In the genomic region with DNA sequence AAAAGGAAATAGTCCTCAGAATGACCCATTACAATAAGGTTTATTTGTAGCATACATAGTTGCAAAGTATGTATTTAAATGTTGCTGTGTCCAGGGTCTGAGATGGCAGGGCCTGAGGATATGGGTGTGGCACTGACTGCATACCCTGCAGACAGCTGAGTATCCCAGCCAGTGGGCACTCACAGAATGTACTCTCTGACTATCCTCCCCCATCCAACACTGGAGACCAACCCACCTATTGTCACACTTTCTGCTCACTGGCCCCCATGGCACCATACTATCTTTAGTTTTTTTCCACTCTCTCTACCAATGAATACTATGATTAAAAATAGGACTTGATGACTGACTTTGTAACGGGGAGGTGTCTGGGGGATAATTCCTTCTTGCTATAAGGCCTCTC, we compare ENCODE assay signal across 1 cellular context.
TF ChIP-seq lines count a peak whose summit lies in the region.

No MANE protein-coding gene starts in this region.

TF ChIP-seq in A549, 52 proteins besides CTCF, POLR2A, EP300 and RAD21:
- TF ChIP-seq, protein P1, sequence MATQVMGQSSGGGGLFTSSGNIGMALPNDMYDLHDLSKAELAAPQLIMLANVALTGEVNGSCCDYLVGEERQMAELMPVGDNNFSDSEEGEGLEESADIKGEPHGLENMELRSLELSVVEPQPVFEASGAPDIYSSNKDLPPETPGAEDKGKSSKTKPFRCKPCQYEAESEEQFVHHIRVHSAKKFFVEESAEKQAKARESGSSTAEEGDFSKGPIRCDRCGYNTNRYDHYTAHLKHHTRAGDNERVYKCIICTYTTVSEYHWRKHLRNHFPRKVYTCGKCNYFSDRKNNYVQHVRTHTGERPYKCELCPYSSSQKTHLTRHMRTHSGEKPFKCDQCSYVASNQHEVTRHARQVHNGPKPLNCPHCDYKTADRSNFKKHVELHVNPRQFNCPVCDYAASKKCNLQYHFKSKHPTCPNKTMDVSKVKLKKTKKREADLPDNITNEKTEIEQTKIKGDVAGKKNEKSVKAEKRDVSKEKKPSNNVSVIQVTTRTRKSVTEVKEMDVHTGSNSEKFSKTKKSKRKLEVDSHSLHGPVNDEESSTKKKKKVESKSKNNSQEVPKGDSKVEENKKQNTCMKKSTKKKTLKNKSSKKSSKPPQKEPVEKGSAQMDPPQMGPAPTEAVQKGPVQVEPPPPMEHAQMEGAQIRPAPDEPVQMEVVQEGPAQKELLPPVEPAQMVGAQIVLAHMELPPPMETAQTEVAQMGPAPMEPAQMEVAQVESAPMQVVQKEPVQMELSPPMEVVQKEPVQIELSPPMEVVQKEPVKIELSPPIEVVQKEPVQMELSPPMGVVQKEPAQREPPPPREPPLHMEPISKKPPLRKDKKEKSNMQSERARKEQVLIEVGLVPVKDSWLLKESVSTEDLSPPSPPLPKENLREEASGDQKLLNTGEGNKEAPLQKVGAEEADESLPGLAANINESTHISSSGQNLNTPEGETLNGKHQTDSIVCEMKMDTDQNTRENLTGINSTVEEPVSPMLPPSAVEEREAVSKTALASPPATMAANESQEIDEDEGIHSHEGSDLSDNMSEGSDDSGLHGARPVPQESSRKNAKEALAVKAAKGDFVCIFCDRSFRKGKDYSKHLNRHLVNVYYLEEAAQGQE (IDR thresholded peaks at IDR 0.05), result no peak
- no peak for TF ChIP-seq PBX3 (IDR thresholded peaks at IDR 0.05)
- TF ChIP-seq BHLHE40 (IDR thresholded peaks at IDR 0.05; ENCODE audit: low read depth, low read length), result no peak
- no peak for TF ChIP-seq CHD2 (IDR thresholded peaks at IDR 0.05; ENCODE audit: low read length, partially characterized antibody)
- no peak for TF ChIP-seq HDAC2 (IDR thresholded peaks at IDR 0.05)
- TF ChIP-seq HMGXB4 (CRISPR knock-in tag; IDR thresholded peaks at IDR 0.05; ENCODE audit: borderline replicate concordance), result no peak
- TF ChIP-seq KDM5A (IDR thresholded peaks at IDR 0.05), result no peak
- no peak for TF ChIP-seq KDM1A (IDR thresholded peaks at IDR 0.05; ENCODE audit: low read depth)
- TF ChIP-seq CEBPB (IDR thresholded peaks at IDR 0.05), result no peak
- no peak for TF ChIP-seq CHD4 (IDR thresholded peaks at IDR 0.05; ENCODE audit: borderline replicate concordance)
- TF ChIP-seq, protein P2, sequence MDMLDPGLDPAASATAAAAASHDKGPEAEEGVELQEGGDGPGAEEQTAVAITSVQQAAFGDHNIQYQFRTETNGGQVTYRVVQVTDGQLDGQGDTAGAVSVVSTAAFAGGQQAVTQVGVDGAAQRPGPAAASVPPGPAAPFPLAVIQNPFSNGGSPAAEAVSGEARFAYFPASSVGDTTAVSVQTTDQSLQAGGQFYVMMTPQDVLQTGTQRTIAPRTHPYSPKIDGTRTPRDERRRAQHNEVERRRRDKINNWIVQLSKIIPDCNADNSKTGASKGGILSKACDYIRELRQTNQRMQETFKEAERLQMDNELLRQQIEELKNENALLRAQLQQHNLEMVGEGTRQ (IDR thresholded peaks at IDR 0.05), result no peak
- no peak for TF ChIP-seq ZFP36 (IDR thresholded peaks at IDR 0.05; ENCODE audit: borderline replicate concordance, partially characterized antibody)
- TF ChIP-seq EHMT2 (IDR thresholded peaks at IDR 0.05; ENCODE audit: low read depth), result no peak
- TF ChIP-seq ZSCAN20 (CRISPR knock-in tag; IDR thresholded peaks at IDR 0.05), result no peak
- no peak for TF ChIP-seq ELK1 (IDR thresholded peaks at IDR 0.05; ENCODE audit: low read depth, low read length)
- TF ChIP-seq FOSB (CRISPR knock-in tag; IDR thresholded peaks at IDR 0.05), result no peak
- TF ChIP-seq NFE2L2 (conservative IDR thresholded peaks at IDR 0.05; ENCODE audit: low read length), result no peak
- no peak for TF ChIP-seq HOXB13 (CRISPR knock-in tag; IDR thresholded peaks at IDR 0.05; ENCODE audit: low read depth)
